ENCODE assay signal across 2 cellular contexts in the genomic region with DNA sequence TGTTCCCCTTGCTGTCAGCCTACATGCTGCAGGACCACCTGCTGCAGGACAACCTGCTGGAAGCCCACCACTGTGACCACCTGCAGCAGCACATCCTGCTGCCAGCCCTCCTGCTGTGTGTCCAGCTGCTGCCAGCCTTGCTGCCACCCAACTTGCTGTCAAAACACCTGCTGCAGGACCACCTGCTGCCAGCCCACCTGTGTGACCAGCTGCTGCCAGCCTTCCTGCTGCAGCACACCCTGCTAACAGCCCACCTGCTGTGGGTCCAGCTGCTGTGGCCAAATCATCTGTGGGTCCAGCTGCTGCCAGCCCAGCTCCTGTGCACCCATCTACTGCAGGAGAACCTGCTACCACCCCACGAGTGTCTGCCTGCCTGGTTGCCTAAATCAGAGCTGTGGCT. TPM values are rescaled to one million over a fixed set of nuclear protein-coding genes. Genes with fewer than 3 reads are reported as not detected.
"Had no signal": no experiment of that assay in that cellular context is flagged by ENCODE, and none has a peak within 500 bp of the region (broad histone marks: within the 10 kb centered on the region; RNA-seq: fewer than 3 reads in every experiment).

No MANE protein-coding gene starts in this region.

RNA-seq across cellular contexts. Expression of a gene that starts 4.2 kb away (rescaled TPM):
- total RNA-seq: G401, GM12878 had no signal

RNA-seq across cellular contexts. Expression of a gene that starts 6.1 kb away (rescaled TPM):
- total RNA-seq: G401, GM12878 had no signal

RNA-seq across cellular contexts. Expression of a gene that starts 16.1 kb away (rescaled TPM):
- total RNA-seq: G401, GM12878 had no signal

RNA-seq across cellular contexts. Expression of a gene that starts 21.8 kb away (rescaled TPM):
- total RNA-seq: G401, GM12878 had no signal

RNA-seq across cellular contexts. Expression of a gene that starts 31.3 kb away (rescaled TPM):
- total RNA-seq: G401, GM12878 had no signal
